ENCODE assay signal across 8 cellular contexts in the genomic region with DNA sequence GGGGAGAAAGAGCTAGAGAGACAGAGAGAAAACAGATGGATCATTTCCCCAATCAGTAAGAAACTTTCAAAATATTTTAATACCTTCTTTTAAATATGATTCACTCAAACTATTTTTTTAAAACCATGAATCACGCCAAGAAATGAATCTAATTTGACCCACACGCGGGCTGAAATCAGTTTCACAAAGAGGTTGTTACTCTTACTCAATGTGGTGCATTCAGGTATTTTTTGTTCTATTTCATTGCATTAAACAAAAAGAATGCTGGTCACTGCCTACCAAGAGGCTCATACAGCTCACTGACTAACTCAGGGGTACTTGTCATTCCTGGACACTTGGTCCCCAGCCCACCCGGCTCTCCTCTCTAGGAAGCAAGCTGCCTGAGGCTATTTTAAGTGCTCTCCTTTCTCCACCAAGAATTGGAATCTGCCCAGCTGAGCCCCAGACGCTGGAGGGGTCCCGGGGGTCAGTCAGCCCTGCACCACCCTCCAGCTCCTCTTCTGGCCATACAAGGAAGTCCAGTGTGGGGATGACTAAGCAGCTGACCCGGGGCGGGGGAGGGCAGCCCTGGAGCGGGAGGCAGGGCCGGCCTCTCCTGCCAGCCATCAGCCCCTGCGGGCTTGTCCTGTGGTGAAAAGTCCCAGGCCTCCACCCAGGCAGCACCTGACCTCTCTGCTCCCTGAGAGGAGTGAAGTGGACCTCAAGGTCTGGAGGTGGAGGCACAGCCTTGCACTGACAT. TPM values are rescaled to one million over a fixed set of nuclear protein-coding genes. Genes with fewer than 3 reads are reported as not detected.
A peak's percentile ranks its signal among the peaks of the same experiment; 100 is the strongest.
DNase-seq lines count a peak whose midpoint lies in the region; ATAC-seq and TF ChIP-seq lines count a peak whose summit lies in the region.

No MANE protein-coding gene starts in this region.

- peak overlapping the region; percentile 85 for H2BK120ac ChIP-seq in neuronal stem cell (ENCODE audit: low read depth, low read length)

- WGBS in neuronal stem cell (ENCODE audit: extremely low coverage in 2 of 2, insufficient read length in 2 of 2, insufficient replicate concordance in 1 of 2), 2 donors, result no CpG with 5 or more reads among the region's 11 CpGs

- H3K9ac ChIP-seq in neuronal stem cell (ENCODE audit: low read depth, low read length, poor library complexity), result no peak overlapping the region

- H3K9me3 ChIP-seq in RWPE2 (ENCODE audit: severe bottlenecking) (no peaks in the 10 kb centered on the region), neuronal stem cell (replicated peaks in 1 of 2; ENCODE audit: control insufficient read depth in 2 of 2, insufficient read depth in 1 of 2, low read depth in 1 of 2, low read length in 2 of 2) (peaks cover 2 to 3% of the 10 kb centered on the region in 2 donors)

- H3K27ac ChIP-seq in RWPE2 (ENCODE audit: poor library complexity, severe bottlenecking) (peak overlapping the region; percentile 74), foreskin keratinocyte (no peak overlapping the region), neuronal stem cell (replicated peaks; ENCODE audit: low read length) (peak overlapping the region; percentile 83)

- H3K23ac ChIP-seq in neuronal stem cell (ENCODE audit: low read depth, low read length, poor library complexity), result no peak overlapping the region

- no peak overlapping the region for H3K4me3 ChIP-seq in RWPE2 (ENCODE audit: severe bottlenecking)
- H3K4me3 ChIP-seq in neuronal stem cell (ENCODE audit: low read length in 2 of 2), result no peak overlapping the region

- peak overlapping the region; percentile 93 for H2BK5ac ChIP-seq in neuronal stem cell (ENCODE audit: low read length)

- no peaks in the 10 kb centered on the region for H3K27me3 ChIP-seq in RWPE2 (ENCODE audit: insufficient read depth, poor library complexity, severe bottlenecking)
- H3K27me3 ChIP-seq in foreskin keratinocyte, result peaks cover 14% of the 10 kb centered on the region
- H3K27me3 ChIP-seq in neuronal stem cell (ENCODE audit: control insufficient read depth in 3 of 3, insufficient read depth in 3 of 3, low read depth in 1 of 3, low read length in 3 of 3), result no peaks in the 10 kb centered on the region

- TF ChIP-seq CTCF in RWPE2 (IDR thresholded peaks at IDR 0.05; ENCODE audit: poor library complexity, severe bottlenecking), result no peak
- no peak for TF ChIP-seq CTCF in foreskin keratinocyte (conservative IDR thresholded peaks at IDR 0.05)

- H2AFZ ChIP-seq in neuronal stem cell (ENCODE audit: low read length), result peak overlapping the region; percentile 85

- H4K8ac ChIP-seq in neuronal stem cell (ENCODE audit: low read depth, low read length), result no peak overlapping the region

- peak overlapping the region; percentile 96 for H3K18ac ChIP-seq in neuronal stem cell (ENCODE audit: low read length)

- ATAC-seq in RWPE2 (ENCODE audit: low read depth) (peak; percentile 75), foreskin keratinocyte (peak; percentile 61)

- no peaks in the 10 kb centered on the region for H3K79me1 ChIP-seq in neuronal stem cell (ENCODE audit: low read depth, low read length)

- peak overlapping the region; percentile 97 for H2AK5ac ChIP-seq in neuronal stem cell (ENCODE audit: low read depth, low read length)

- H4K91ac ChIP-seq in neuronal stem cell (ENCODE audit: low read depth, low read length, poor library complexity), result peak overlapping the region; percentile 80

- DNase-seq in C1 segment of cervical spinal cord (lab: John Stamatoyannopoulos, UW), result peak in 9 of 14 donors; percentile 28 to 76 (median 39)
- no peak for DNase-seq in RWPE2 (ENCODE audit: low spot score)
- peak; percentile 54 to 68 for DNase-seq in foreskin keratinocyte
- DNase-seq in neuronal stem cell (ENCODE audit: low spot score), result peak; percentile 61
- DNase-seq in NCI-H1694 treated with DMSO at 0.1 percent for 48 hours (lab: John Stamatoyannopoulos, UW), result no peak
- DNase-seq in activated T-cell treated with anti-CD3 and anti-CD28 coated beads for 4 hours, result no peak
- no peak for DNase-seq in GM19238 (ENCODE audit: insufficient read length, low spot score)
- no peak for DNase-seq in activated naive CD4-positive, alpha-beta T cell (lab: John Stamatoyannopoulos, UW)

- H3K4me1 ChIP-seq in RWPE2 (ENCODE audit: insufficient read depth, poor library complexity, severe bottlenecking), result peaks cover 8% of the 10 kb centered on the region
- no peaks in the 10 kb centered on the region for H3K4me1 ChIP-seq in foreskin keratinocyte
- H3K4me1 ChIP-seq in neuronal stem cell (ENCODE audit: control insufficient read depth in 2 of 2, insufficient read depth in 1 of 2, low read depth in 1 of 2, low read length in 2 of 2), result peaks cover 26 to 32% of the 10 kb centered on the region in 2 donors

- H3K36me3 ChIP-seq in RWPE2 (ENCODE audit: low read depth), result no peaks in the 10 kb centered on the region
- H3K36me3 ChIP-seq in neuronal stem cell (replicated peaks in 1 of 2; ENCODE audit: control insufficient read depth in 2 of 2, insufficient read depth in 2 of 2, low read length in 2 of 2), result no peaks in the 10 kb centered on the region

- peak overlapping the region; percentile 91 for H3K4ac ChIP-seq in neuronal stem cell (ENCODE audit: low read length)

- H3K14ac ChIP-seq in neuronal stem cell (ENCODE audit: low read length), result peak overlapping the region; percentile 67

- H2BK15ac ChIP-seq in neuronal stem cell (ENCODE audit: low read length), result peak overlapping the region; percentile 97

- peak overlapping the region; percentile 87 for H2BK12ac ChIP-seq in neuronal stem cell (ENCODE audit: low read length)

- no peak overlapping the region for H3K4me2 ChIP-seq in neuronal stem cell (ENCODE audit: insufficient read depth, low read length, poor library complexity, severe bottlenecking)

RNA-seq across cellular contexts. Expression of a gene that starts 21.7 kb away (rescaled TPM):
- 186 and 190 TPM in 2 replicates for total RNA-seq in foreskin keratinocyte
- polyA plus RNA-seq in foreskin keratinocyte, result 125 and 130 TPM in 2 replicates
- 21.1 TPM for polyA plus RNA-seq in neuronal stem cell (2013, experiment 1 of 2)
- polyA plus RNA-seq in neuronal stem cell (2013, experiment 2 of 2), result 21.1 TPM

Comparison
In these comparisons a context has a peak if more than half of its experiments do, and no peak if none do; other contexts are left out.
1. DNase-seq: peak in C1 segment of cervical spinal cord (9 of 14), foreskin keratinocyte (2 of 2) and neuronal stem cell (single experiment); none in RWPE2 (single experiment), NCI-H1694 treated with DMSO at 0.1 percent for 48 hours (single experiment), activated T-cell treated with anti-CD3 and anti-CD28 coated beads for 4 hours (single experiment), GM19238 (single experiment) and activated naive CD4-positive, alpha-beta T cell (0 of 4).